8 cellular contexts compared by ENCODE assay signal in genomic region chr2:37925063-37925897, GRCh38. TPM values are rescaled to one million over a fixed set of nuclear protein-coding genes. Genes with fewer than 3 reads are reported as not detected.
DNase-seq lines count a peak whose midpoint lies in the region; ATAC-seq lines count a peak whose summit lies in the region.

Gene RMDN2, plus strand, starts transcription at chr2:37925287. Its CDS starts 3,991 bp downstream, at chr2:37929278.

- peak within 1 kb of the TSS; percentile 96 for H2AFZ ChIP-seq in mesenchymal stem cell (ENCODE audit: low read depth, low read length)

- peaks cover 15% of the 10 kb centered on the region for H3K27me3 ChIP-seq in CD4-positive, CD25-positive, alpha-beta regulatory T cell (ENCODE audit: control insufficient read depth, insufficient read depth, low read length)
- H3K27me3 ChIP-seq in mesenchymal stem cell (ENCODE audit: control insufficient read depth in 1 of 2, insufficient read depth in 1 of 2, low read length in 2 of 2), result no peaks in the 10 kb centered on the region

- H4K91ac ChIP-seq in mesenchymal stem cell (ENCODE audit: low read length), result peak within 1 kb of the TSS; percentile 95

- H3K14ac ChIP-seq in mesenchymal stem cell (ENCODE audit: low read length in 2 of 2), result peak within 1 kb of the TSS in 1 of 2 experiments; percentile 94

- H3K4me1 Mint-ChIP-seq in CD4-positive, CD25-positive, alpha-beta regulatory T cell, result peaks cover 4 to 14% (median 12%) of the 10 kb centered on the region in 4 donors
- peaks cover 4 to 6% of the 10 kb centered on the region in 2 donors for H3K4me1 Mint-ChIP-seq in effector memory CD8-positive, alpha-beta T cell (ENCODE audit: low read depth in 2 of 2)

- peak; percentile 70 to 80 for ATAC-seq in CD4-positive, CD25-positive, alpha-beta regulatory T cell (ENCODE audit: low read depth in 2 of 2)
- ATAC-seq in GM19397 (IDR thresholded peaks at IDR 0.05; ENCODE audit: unreplicated experiment) (peak; percentile 93), HG03575 (IDR thresholded peaks at IDR 0.05; ENCODE audit: extremely low read depth, insufficient number of reproducible peaks, low FRiP score, unreplicated experiment) (peak; percentile 36)
- peak; percentile 85 for ATAC-seq in effector memory CD8-positive, alpha-beta T cell (replicated peaks)

- peaks cover 48% of the 10 kb centered on the region for H3K27me3 Mint-ChIP-seq in CD4-positive, CD25-positive, alpha-beta regulatory T cell
- H3K27me3 Mint-ChIP-seq in effector memory CD8-positive, alpha-beta T cell, result no peaks in the 10 kb centered on the region

- H2BK15ac ChIP-seq in mesenchymal stem cell (ENCODE audit: low read depth, poor library complexity, severe bottlenecking), result peak within 1 kb of the TSS; percentile 93

- peak within 1 kb of the TSS; percentile 19 for H2AK5ac ChIP-seq in mesenchymal stem cell (ENCODE audit: low read length, severe bottlenecking)

- no peaks in the 10 kb centered on the region for H3K9me3 ChIP-seq in CD4-positive, CD25-positive, alpha-beta regulatory T cell (ENCODE audit: control insufficient read depth in 2 of 2, low read length in 2 of 2)
- no peaks in the 10 kb centered on the region for H3K9me3 ChIP-seq in mesenchymal stem cell (ENCODE audit: control insufficient read depth, low read length)

- H3K4me3 Mint-ChIP-seq in CD4-positive, CD25-positive, alpha-beta regulatory T cell, result peak within 1 kb of the TSS; percentile 90 to 95 (median 90)
- peak within 1 kb of the TSS; percentile 79 to 99 for H3K4me3 Mint-ChIP-seq in effector memory CD8-positive, alpha-beta T cell

- peak within 1 kb of the TSS in 1 of 2 experiments; percentile 71 for H2BK12ac ChIP-seq in mesenchymal stem cell (ENCODE audit: low read length in 2 of 2)

- peak within 1 kb of the TSS; percentile 70 to 99 for H3K18ac ChIP-seq in mesenchymal stem cell (ENCODE audit: low read depth in 1 of 2, low read length in 2 of 2)

- H2BK5ac ChIP-seq in mesenchymal stem cell (ENCODE audit: low read depth, low read length, poor library complexity, severe bottlenecking), result peak within 1 kb of the TSS; percentile 86

- H3K36me3 ChIP-seq in CD4-positive, CD25-positive, alpha-beta regulatory T cell (ENCODE audit: control insufficient read depth, insufficient read depth, low read length), result no peaks in the 10 kb centered on the region
- peaks cover 0 to 5% of the 10 kb centered on the region in 2 experiments for H3K36me3 ChIP-seq in mesenchymal stem cell (ENCODE audit: control insufficient read depth in 1 of 2, insufficient read depth in 2 of 2, low read depth in 1 of 2, low read length in 2 of 2)

- H3K4me3 ChIP-seq in CD4-positive, CD25-positive, alpha-beta regulatory T cell (ENCODE audit: low read depth, low read length), result peak within 1 kb of the TSS; percentile 83
- peak within 1 kb of the TSS; percentile 71 to 97 for H3K4me3 ChIP-seq in mesenchymal stem cell (ENCODE audit: insufficient read depth in 1 of 2, low read depth in 1 of 2, low read length in 2 of 2)

- peaks cover 0 to 1% (median 0%) of the 10 kb centered on the region in 7 donors for H3K9me3 Mint-ChIP-seq in CD4-positive, CD25-positive, alpha-beta regulatory T cell
- no peaks in the 10 kb centered on the region for H3K9me3 Mint-ChIP-seq in effector memory CD8-positive, alpha-beta T cell

- under 1% methylated on average over 71 of the region's 79 CpGs for WGBS in mesenchymal stem cell

- H3K36me3 Mint-ChIP-seq in CD4-positive, CD25-positive, alpha-beta regulatory T cell, result no peaks in the 10 kb centered on the region
- H3K36me3 Mint-ChIP-seq in effector memory CD8-positive, alpha-beta T cell (ENCODE audit: insufficient read depth), result peaks cover 13% of the 10 kb centered on the region

- H3K4ac ChIP-seq in mesenchymal stem cell (ENCODE audit: low read depth in 1 of 2, low read length in 2 of 2), result peak within 1 kb of the TSS; percentile 86 to 88

- H4K8ac ChIP-seq in mesenchymal stem cell (ENCODE audit: low read length), result peak within 1 kb of the TSS; percentile 98

- H3K79me1 ChIP-seq in mesenchymal stem cell (replicated peaks; ENCODE audit: low read length, poor library complexity, severe bottlenecking), result peaks cover 3% of the 10 kb centered on the region

- H3K4me2 ChIP-seq in mesenchymal stem cell (ENCODE audit: low read length, poor library complexity, severe bottlenecking), result peak within 1 kb of the TSS; percentile 95

- H3K23ac ChIP-seq in mesenchymal stem cell (ENCODE audit: low read length in 2 of 2), result peak within 1 kb of the TSS; percentile 72

- DNase-seq in CD4-positive, CD25-positive, alpha-beta regulatory T cell, result peak; percentile 53 to 91 (median 66)
- peak; percentile 83 for DNase-seq in NK-92 treated with Interleukin-12 subunit alpha and Interleukin-12 subunit beta, amount 100 ng/mL, for 24 hours (lab: John Stamatoyannopoulos, UW)
- peak; percentile 59 to 67 for DNase-seq in activated CD8-positive, alpha-beta memory T cell treated with anti-CD3 and anti-CD28 coated beads for 4 hours (ENCODE audit: low read depth in 2 of 2)
- peak; percentile 68 to 74 (median 71) for DNase-seq in effector memory CD8-positive, alpha-beta T cell
- peak; percentile 94 for DNase-seq in mesenchymal stem cell
- peak; percentile 71 for DNase-seq in stimulated activated CD8-positive, alpha-beta memory T cell treated with anti-CD3 and anti-CD28 coated beads, Interleukin-12 subunit alpha, Interleukin-12 subunit beta, amount 100 ng/mL, for 4 hours (ENCODE audit: low read depth)

- H3K9ac ChIP-seq in mesenchymal stem cell (ENCODE audit: low read length), result peak within 1 kb of the TSS; percentile 93

- peak within 1 kb of the TSS; percentile 86 to 99 (median 90) for H3K27ac Mint-ChIP-seq in CD4-positive, CD25-positive, alpha-beta regulatory T cell
- peak within 1 kb of the TSS; percentile 64 to 96 for H3K27ac Mint-ChIP-seq in effector memory CD8-positive, alpha-beta T cell

- H3K4me1 ChIP-seq in CD4-positive, CD25-positive, alpha-beta regulatory T cell (ENCODE audit: control insufficient read depth, insufficient read depth, low read length, poor library complexity, severe bottlenecking), result peaks cover 12% of the 10 kb centered on the region
- H3K4me1 ChIP-seq in mesenchymal stem cell (ENCODE audit: control insufficient read depth, insufficient read depth, low read depth, low read length), result peaks cover 7% of the 10 kb centered on the region

- peak within 1 kb of the TSS; percentile 57 for H2BK120ac ChIP-seq in mesenchymal stem cell (ENCODE audit: low read depth, low read length)

- peak within 1 kb of the TSS; percentile 50 for H3K27ac ChIP-seq in CD4-positive, CD25-positive, alpha-beta regulatory T cell (ENCODE audit: insufficient read depth, low read length, poor library complexity, severe bottlenecking)
- peak within 1 kb of the TSS; percentile 73 for H3K27ac ChIP-seq in mesenchymal stem cell (ENCODE audit: low read length, poor library complexity, severe bottlenecking)

RNA-seq across cellular contexts. Expression of gene RMDN2, which starts in this region (rescaled TPM):
- 1.3 TPM for total RNA-seq in CD4-positive, CD25-positive, alpha-beta regulatory T cell
- polyA plus RNA-seq in CD4-positive, CD25-positive, alpha-beta regulatory T cell, result 1 to 10 TPM; 1.7 to 3.2 (median 2.1) TPM
- polyA plus RNA-seq in mesenchymal stem cell (2013, experiment 1 of 2), result 5.0 TPM
- polyA plus RNA-seq in mesenchymal stem cell (2013, experiment 2 of 2), result 5.7 TPM

Comparison
In these comparisons a context has a peak if more than half of its experiments do, and no peak if none do; other contexts are left out.
1. Peak in every context shown above with its lines: DNase-seq, ATAC-seq, H3K4me3 ChIP-seq and H3K27ac ChIP-seq.
2. ATAC-seq: peak in every context shown above with its lines; median percentile 93 in GM19397; 85 in effector memory CD8-positive, alpha-beta T cell; 75 in CD4-positive, CD25-positive, alpha-beta regulatory T cell; 36 in HG03575.